ENCODE assay signal across 8 cellular contexts in the genomic region with DNA sequence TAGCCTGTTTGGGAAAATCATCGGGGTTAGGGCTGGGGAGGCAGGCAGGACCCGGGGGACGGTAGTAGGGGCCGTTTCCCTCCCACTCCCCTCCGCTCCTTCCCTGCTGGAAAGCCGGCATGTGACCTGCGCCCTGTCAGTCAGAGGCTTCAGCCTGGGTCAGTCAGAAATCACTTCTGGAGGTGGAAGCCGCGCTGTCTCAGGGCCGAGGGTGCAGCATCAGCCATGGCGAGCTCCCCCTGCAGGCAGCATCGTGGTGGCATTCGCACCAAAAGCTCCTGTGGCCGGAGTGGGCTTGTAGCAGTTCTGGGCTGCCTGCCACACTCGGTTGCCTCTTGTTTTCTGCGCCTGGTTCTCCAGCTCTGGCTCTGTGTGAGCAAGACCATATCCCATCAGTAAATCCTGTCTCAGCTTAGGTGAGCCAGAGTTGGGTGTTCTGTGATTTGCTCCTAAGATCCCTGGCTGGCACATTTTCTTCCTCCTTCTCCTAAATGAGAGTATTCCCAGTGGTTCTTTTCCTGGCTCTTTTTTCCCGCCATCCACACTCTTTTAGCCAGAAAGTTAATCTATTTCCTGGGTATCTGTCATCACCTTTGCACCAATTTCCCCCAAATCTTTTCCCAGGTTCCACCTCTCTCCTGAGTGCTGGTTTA. TPM values are rescaled to one million over a fixed set of nuclear protein-coding genes. Genes with fewer than 3 reads are reported as not detected.
DNase-seq lines count a peak whose midpoint lies in the region; ATAC-seq, FAIRE-seq and TF ChIP-seq lines count a peak whose summit lies in the region.

No MANE protein-coding gene starts in this region.

- intact Hi-C loops in IMR-90 (cut with micrococcal nuclease) (no loop called here), HepG2 (cut with micrococcal nuclease; ENCODE audit: unreplicated experiment) (loop anchor here (1.0 to 5.0 kb wide), 2 partner anchors 115 to 167 kb away; no protein-coding TSS in a partner anchor)

- no peak overlapping the region for H4K5ac ChIP-seq in IMR-90 (ENCODE audit: low read depth, low read length)

- no peak overlapping the region for H3K18ac ChIP-seq in IMR-90 (ENCODE audit: low read depth, low read length)

- no peak overlapping the region for H2BK5ac ChIP-seq in IMR-90 (ENCODE audit: low read depth, low read length, poor library complexity, severe bottlenecking)

- H3K4me2 ChIP-seq in IMR-90 (ENCODE audit: low read depth, low read length) (no peak overlapping the region), HepG2 (ENCODE audit: low read depth, low read length) (peak overlapping the region; percentile 50)

- H3K4me3 Mint-ChIP-seq in WTC11: peak overlapping the region; percentile 20

- H2AFZ ChIP-seq in IMR-90 (replicated peaks; ENCODE audit: low read length, poor library complexity) (peak overlapping the region; percentile 2), HepG2 (ENCODE audit: low read length) (peak overlapping the region; percentile 9)

- H3K56ac ChIP-seq in IMR-90 (ENCODE audit: extremely low read depth, insufficient read depth, low read length): no peak overlapping the region

- H3K9me3 Mint-ChIP-seq in WTC11: 0 out of 2 replicates have a peak, but pooled peaks cover 3% of the 10 kb centered on the region

- H3K79me2 ChIP-seq in HepG2 (ENCODE audit: insufficient read depth, low read length): no peaks in the 10 kb centered on the region

- H3K9ac ChIP-seq in IMR-90 (ENCODE audit: low read depth, low read length) (no peak overlapping the region), HepG2 (ENCODE audit: insufficient read depth, low read depth, low read length) (no peak overlapping the region)

- H3K9me1 ChIP-seq in IMR-90 (ENCODE audit: insufficient read depth, low read length): no peaks in the 10 kb centered on the region

- no peak overlapping the region for H2AK9ac ChIP-seq in IMR-90 (replicated peaks; ENCODE audit: low read depth, low read length, poor library complexity)

- peak; percentile 51 for TF ChIP-seq CTCF in IMR-90 (conservative IDR thresholded peaks at IDR 0.05; ENCODE audit: low read depth, low read length)
- TF ChIP-seq CTCF in WTC11 (IDR thresholded peaks at IDR 0.05): peak; percentile 73
- TF ChIP-seq CTCF in HepG2 (CRISPR knock-in tag; IDR thresholded peaks at IDR 0.05): peak; percentile 98

- ATAC-seq in GM21723 (IDR thresholded peaks at IDR 0.05; ENCODE audit: unreplicated experiment) (peak; percentile 93), IMR-90 (ENCODE audit: low read depth) (peak; percentile 92), WTC11 (peak; percentile 98), HepG2 (peak; percentile 99)

- dilution Hi-C loops in IMR-90 (cut with HindIII; ENCODE audit: low sequenced_read_pairs, unreplicated experiment): no loop called here

- H3K27me3 ChIP-seq in IMR-90 (ENCODE audit: control insufficient read depth, insufficient read depth, low read length) (peaks cover 19% of the 10 kb centered on the region), HepG2 (ENCODE audit: control insufficient read depth in 1 of 2, insufficient read depth in 2 of 2, low read length in 2 of 2) (peaks cover 4% of the 10 kb centered on the region in 2 experiments; a peak in 4 of 5 replicates)

- POLR2A ChIA-PET in IMR-90 (lab: Charles Lee; ENCODE audit: unreplicated experiment): no interaction called here
- POLR2A ChIA-PET in WTC11 (lab: Charles Lee): no interaction called here
- POLR2A ChIA-PET in HepG2 (lab: Yijun Ruan, JAX): no interaction called here

- H3K4me1 Mint-ChIP-seq in WTC11: peaks cover 15% of the 10 kb centered on the region

- DNase-seq in GM03348 (ENCODE audit: low spot score): peak; percentile 44
- DNase-seq in IMR-90: peak; percentile 35
- DNase-seq in WTC11 (ENCODE audit: low spot score): peak; percentile 94
- peak; percentile 48 for DNase-seq in central memory CD4-positive, alpha-beta T cell
- DNase-seq in HepG2 (ENCODE audit: low spot score): peak; percentile 61
- DNase-seq in stimulated activated CD8-positive, alpha-beta memory T cell treated with anti-CD3 and anti-CD28 coated beads, Interleukin-15, amount 100 ng/mL, for 1 hour (ENCODE audit: low read depth): peak; percentile 61
- no peak for DNase-seq in NCI-H187 treated with DMSO at 0.1 percent for 48 hours (lab: John Stamatoyannopoulos, UW)

- in situ Hi-C loops in IMR-90 (cut with MboI; ENCODE audit: low sequenced_read_pairs) (no loop called here), HepG2 (cut with HindIII; ENCODE audit: extremely low pct_ligation_motif_present, low pct_unique_long_range_greater_than_20kb) (no loop called here)

- FAIRE-seq in HepG2 (lab: Jason Lieb, UNC): peak; percentile 65

- no peak overlapping the region for H3K27ac Mint-ChIP-seq in WTC11

- H4K8ac ChIP-seq in IMR-90 (ENCODE audit: low read depth in 2 of 2, low read length in 2 of 2): no peak overlapping the region

- H2AK5ac ChIP-seq in IMR-90 (ENCODE audit: low read depth, low read length): no peak overlapping the region

- no peak overlapping the region for H3K14ac ChIP-seq in IMR-90 (replicated peaks; ENCODE audit: low read depth, low read length)

- CTCF ChIA-PET in IMR-90 (lab: Yijun Ruan, JAX): interaction anchor here (1.0 to 1.2 kb wide), 2 partner anchors 13 to 19 kb away, joined by 3 to 4 read pairs; no protein-coding TSS in a partner anchor
- CTCF ChIA-PET in WTC11 (lab: Charles Lee): interaction anchor here (0.6 to 1.7 kb wide), 37 partner anchors 9 to 1142 kb away, joined by 3 to 21 read pairs (median 4); a partner anchor contains a TSS
- CTCF ChIA-PET in HepG2 (lab: Yijun Ruan, JAX; ENCODE audit: low intra/inter-chr PET ratio, low total read pairs): interaction anchor here (0.7 to 1.8 kb wide), 4 partner anchors 114 to 330 kb away, joined by 3 to 6 read pairs (median 4); no protein-coding TSS in a partner anchor

- H3K4ac ChIP-seq in IMR-90 (ENCODE audit: low read depth, low read length): no peak overlapping the region

- 25% methylated on average over 5 of the region's 17 CpGs; no CpG with 5 or more reads in 1 of the 2 experiments for WGBS in IMR-90 (ENCODE audit: extremely low coverage in 2 of 2, insufficient read length in 1 of 2), 2 experiments
- WGBS in HepG2 (ENCODE audit: low lambda C conversion rate): 14% methylated on average over 12 of the region's 17 CpGs

- H3K79me1 ChIP-seq in IMR-90 (ENCODE audit: low read depth in 1 of 2, low read length in 2 of 2): no peaks in the 10 kb centered on the region

- H3K27ac ChIP-seq in IMR-90 (ENCODE audit: insufficient read depth, low read length): no peak overlapping the region
- H3K27ac ChIP-seq in HepG2 (ENCODE audit: extremely low read length, insufficient read depth, low read length): no peak overlapping the region

- H3K36me3 Mint-ChIP-seq in WTC11: no peaks in the 10 kb centered on the region

- no peak for TF ChIP-seq EP300 in HepG2 (IDR thresholded peaks at IDR 0.05; ENCODE audit: low read depth in 2 of 2, low read length in 2 of 2)
- 0 out of 2 replicates have a peak, but pooled peaks have one; percentile 10 for TF ChIP-seq EP300 in HepG2 (CRISPR knock-in tag; IDR thresholded peaks at IDR 0.05; ENCODE audit: borderline replicate concordance)

- H4K20me1 ChIP-seq in IMR-90 (ENCODE audit: insufficient read depth, low read length) (no peaks in the 10 kb centered on the region), HepG2 (ENCODE audit: insufficient read depth, low read length) (no peaks in the 10 kb centered on the region)

- peaks cover 12% of the 10 kb centered on the region for H3K27me3 Mint-ChIP-seq in WTC11 (ENCODE audit: low read depth)

- TF ChIP-seq POLR2A in IMR-90 (IDR thresholded peaks at IDR 0.05; ENCODE audit: low read depth, low read length): no peak
- no peak for TF ChIP-seq POLR2A in HepG2 (IDR thresholded peaks at IDR 0.05; ENCODE audit: insufficient read depth in 1 of 2, low read depth in 2 of 2, low read length in 2 of 2)

- no peak overlapping the region for H4K91ac ChIP-seq in IMR-90 (ENCODE audit: insufficient read depth, low read depth, low read length)

- TF ChIP-seq RAD21 in IMR-90 (IDR thresholded peaks at IDR 0.05; ENCODE audit: low read length) (peak; percentile 34; the same call in 1 of the 2 replicates), HepG2 (CRISPR knock-in tag; IDR thresholded peaks at IDR 0.05) (peak; percentile 90)

- H2BK120ac ChIP-seq in IMR-90 (ENCODE audit: low read depth, low read length): no peak overlapping the region

- BruUV-seq in IMR-90 (replicated peaks; lab: Mats Ljungman, UMichigan) (no TSS peak), HepG2 (replicated peaks; lab: Mats Ljungman, UMichigan) (no TSS peak)

- no peaks in the 10 kb centered on the region for H3K36me3 ChIP-seq in IMR-90 (ENCODE audit: control insufficient read depth, insufficient read depth, low read length)
- H3K36me3 ChIP-seq in HepG2 (replicated peaks in 1 of 2; ENCODE audit: control insufficient read depth in 1 of 2, insufficient read depth in 2 of 2, low read length in 2 of 2): no peaks in the 10 kb centered on the region

- no peaks in the 10 kb centered on the region for H3K4me1 ChIP-seq in IMR-90 (ENCODE audit: control insufficient read depth, insufficient read depth, low read length)
- H3K4me1 ChIP-seq in HepG2 (ENCODE audit: insufficient read depth, low read length): peaks cover 15% of the 10 kb centered on the region

- no peak overlapping the region for H2BK15ac ChIP-seq in IMR-90 (ENCODE audit: low read depth, low read length)

- H3K4me3 ChIP-seq in IMR-90 (ENCODE audit: insufficient read depth, low read depth, low read length) (no peak overlapping the region), HepG2 (replicated peaks in 1 of 3; ENCODE audit: insufficient read depth in 1 of 3, low read depth in 2 of 3, low read length in 3 of 3) (no peak overlapping the region)

- H3K23ac ChIP-seq in IMR-90 (ENCODE audit: low read depth, low read length): no peak overlapping the region

- H2BK20ac ChIP-seq in IMR-90 (ENCODE audit: low read depth, low read length): no peak overlapping the region

- H3K9me3 ChIP-seq in IMR-90 (ENCODE audit: control insufficient read depth, insufficient read depth, low read length): no peaks in the 10 kb centered on the region
- no peaks in the 10 kb centered on the region for H3K9me3 ChIP-seq in HepG2 (ENCODE audit: low read length)

RNA-seq across cellular contexts. Expression of a gene that starts 17.3 kb away (rescaled TPM):
- not detected in 2 replicates for total RNA-seq in IMR-90 (2012; rRNA removed)
- polyA plus RNA-seq in IMR-90 (2012; rRNA removed): not detected in 2 replicates
- polyA plus RNA-seq in IMR-90 (2012; cell fraction: cytosol; rRNA removed): not detected in 2 replicates
- not detected in 2 replicates for polyA plus RNA-seq in IMR-90 (2012; cell fraction: nucleus; rRNA removed; ENCODE audit: low replicate concordance)
- 1.9 to 3.3 TPM (median 2.6 TPM) in 3 replicates for total RNA-seq in WTC11 (2021)
- not detected in 2 replicates for total RNA-seq in HepG2 (2016; rRNA removed; fragmentation: Illumina TruSeq; extraction: Trizol)
- not detected in 2 replicates for total RNA-seq in HepG2 (2016; cell fraction: cytosol; rRNA removed; fragmentation: Illumina TruSeq; extraction: Trizol; ENCODE audit: low read depth)
- total RNA-seq in HepG2 (2016; cell fraction: insoluble cytoplasmic fraction; rRNA removed; fragmentation: Illumina TruSeq; extraction: Trizol): not detected in 2 replicates
- total RNA-seq in HepG2 (2016; cell fraction: membrane; rRNA removed; fragmentation: Illumina TruSeq; extraction: Trizol): not detected in 2 replicates
- total RNA-seq in HepG2 (2016; cell fraction: nucleus; rRNA removed; fragmentation: Illumina TruSeq; extraction: Trizol): not detected in 2 replicates
- not detected in 2 replicates for polyA plus RNA-seq in HepG2 (2011; rRNA removed)
- polyA plus RNA-seq in HepG2 (2011; cell fraction: cytosol; rRNA removed): not detected in 2 replicates
- not detected in 2 replicates for polyA plus RNA-seq in HepG2 (2011; cell fraction: nucleus; rRNA removed)
- not detected in 2 replicates for polyA plus RNA-seq in HepG2 (2012)
- not detected in 2 replicates for polyA plus RNA-seq in HepG2 (2016; cell fraction: cytosol; fragmentation: Illumina TruSeq; extraction: Trizol; ENCODE audit: low read depth)
- not detected in 2 replicates for polyA plus RNA-seq in HepG2 (2016; cell fraction: insoluble cytoplasmic fraction; fragmentation: Illumina TruSeq; extraction: Trizol; ENCODE audit: low read depth)
- not detected in 2 replicates for polyA plus RNA-seq in HepG2 (2016; cell fraction: membrane; fragmentation: Illumina TruSeq; extraction: Trizol; ENCODE audit: low read depth)
- not detected in 2 replicates for polyA plus RNA-seq in HepG2 (2016; cell fraction: nucleus; fragmentation: Illumina TruSeq; extraction: Trizol; ENCODE audit: insufficient read depth, low read depth)
- 0.12 TPM in 1 of 2 replicates, not detected in the other for polyA minus RNA-seq in HepG2 (2011; rRNA and poly(A)+ RNA removed; ENCODE audit: low replicate concordance)
- polyA minus RNA-seq in HepG2 (2011; cell fraction: cytosol; rRNA and poly(A)+ RNA removed): not detected in 2 replicates
- not detected in 2 replicates for polyA minus RNA-seq in HepG2 (2011; cell fraction: nucleus; rRNA and poly(A)+ RNA removed)
